12 cellular contexts compared by ENCODE assay signal in genomic region chr5:76270214-76270613, GRCh38.
DNase-seq lines count a peak whose midpoint lies in the region; ATAC-seq, FAIRE-seq and TF ChIP-seq lines count a peak whose summit lies in the region.
"Had no signal": no experiment of that assay in that cellular context is flagged by ENCODE, and none has a peak within 500 bp of the region (broad histone marks: within the 10 kb centered on the region; RNA-seq: fewer than 3 reads in every experiment).

No MANE protein-coding gene starts in this region.

- H3K36me3 Mint-ChIP-seq in activated naive CD8-positive, alpha-beta T cell treated with anti-CD3 and anti-CD28 coated beads for 36 hours = no peaks in the 10 kb centered on the region
- H3K36me3 Mint-ChIP-seq in T-helper 17 cell (ENCODE audit: low read depth) = peaks cover 6% of the 10 kb centered on the region

- TF ChIP-seq CTCF in GM13977 (IDR thresholded peaks at IDR 0.05; ENCODE audit: extremely low read depth, insufficient read depth, missing control alignments) (no peak), pancreas (IDR thresholded peaks at IDR 0.05) (no peak)

- peaks cover 5% of the 10 kb centered on the region for H3K27me3 Mint-ChIP-seq in activated naive CD8-positive, alpha-beta T cell treated with anti-CD3 and anti-CD28 coated beads for 36 hours
- H3K27me3 Mint-ChIP-seq in T-helper 17 cell = peaks cover 11% of the 10 kb centered on the region

- no peaks in the 10 kb centered on the region for H3K36me3 ChIP-seq in pancreas
- H3K36me3 ChIP-seq: ascending aorta, Peyer's patch had no signal

- ATAC-seq in HG02981 (IDR thresholded peaks at IDR 0.05; ENCODE audit: unreplicated experiment) (peak; percentile 54), pancreas (peak in 3 of 4 donors; percentile 62 to 83 (median 67)), T-helper 17 cell (no peak)

- no peaks in the 10 kb centered on the region for H3K9me3 Mint-ChIP-seq in activated naive CD8-positive, alpha-beta T cell treated with anti-CD3 and anti-CD28 coated beads for 36 hours

- H3K4me1 ChIP-seq in pancreas = peaks cover 0 to 3% (median 0%) of the 10 kb centered on the region in 3 donors
- H3K4me1 ChIP-seq: ascending aorta had no signal

- FAIRE-seq in pancreas (lab: Jason Lieb, UNC) = no peak

- H3K4me3 ChIP-seq in pancreas = no peak overlapping the region
- H3K4me3 ChIP-seq: ascending aorta, Peyer's patch had no signal

- in situ Hi-C loops in GM13977 (cut with MboI; ENCODE audit: low pct_unique_long_range_greater_than_20kb, low sequenced_read_pairs, unreplicated experiment) = no loop called here

- intact Hi-C loops in pancreas (cut with DNase I) = no loop called here

- 8 to 14% methylated on average over 1 of the region's 1 CpG for whole genome bisulfite sequencing in pancreas, 2 donors

- H3K27ac ChIP-seq in pancreas = peak overlapping the region in 1 of 4 donors; percentile 18
- H3K27ac ChIP-seq: ascending aorta, Peyer's patch had no signal

- peaks cover 23% of the 10 kb centered on the region for H3K4me1 Mint-ChIP-seq in activated naive CD8-positive, alpha-beta T cell treated with anti-CD3 and anti-CD28 coated beads for 36 hours
- H3K4me1 Mint-ChIP-seq in T-helper 17 cell = peaks cover 9% of the 10 kb centered on the region

- no peaks in the 10 kb centered on the region for H3K27me3 ChIP-seq in pancreas
- H3K27me3 ChIP-seq: ascending aorta, Peyer's patch had no signal

- peak overlapping the region; percentile 88 for H3K27ac Mint-ChIP-seq in activated naive CD8-positive, alpha-beta T cell treated with anti-CD3 and anti-CD28 coated beads for 36 hours
- H3K27ac Mint-ChIP-seq in T-helper 17 cell = no peak overlapping the region

- H3K4me3 Mint-ChIP-seq in activated naive CD8-positive, alpha-beta T cell treated with anti-CD3 and anti-CD28 coated beads for 36 hours = peak overlapping the region; percentile 47
- H3K4me3 Mint-ChIP-seq in T-helper 17 cell = no peak overlapping the region

- DNase-seq in GM13977 (ENCODE audit: low spot score) (peak; percentile 48), pancreas (no peak), NCI-H524 (lab: John Stamatoyannopoulos, UW) (no peak), pons (ENCODE audit: low spot score) (no peak), T-helper 17 cell (no peak), DMS 273 (lab: John Stamatoyannopoulos, UW; ENCODE audit: unreplicated experiment) (no peak)
- DNase-seq in activated naive CD8-positive, alpha-beta T cell treated with anti-CD3 and anti-CD28 coated beads for 36 hours = peak; percentile 24
- DNase-seq: NCI-H1694 treated with DMSO at 0.1 percent for 48 hours, occipital lobe, Peyer's patch had no signal

- H3K9me3 ChIP-seq in pancreas (no peaks in the 10 kb centered on the region), T-helper 17 cell (ENCODE audit: control insufficient read depth, low read length, poor library complexity, severe bottlenecking) (no peaks in the 10 kb centered on the region)
- H3K9me3 ChIP-seq: ascending aorta, Peyer's patch had no signal

Comparison
In these comparisons a context has a peak if more than half of its experiments do, and no peak if none do; other contexts are left out.
1. DNase-seq: peak in GM13977 (single experiment) and activated naive CD8-positive, alpha-beta T cell treated with anti-CD3 and anti-CD28 coated beads for 36 hours (single experiment); none in pancreas (0 of 6), NCI-H524 (0 of 2), pons (single experiment), T-helper 17 cell (0 of 3) and DMS 273 (single experiment).